9 cellular contexts compared by ENCODE assay signal in the genomic region with DNA sequence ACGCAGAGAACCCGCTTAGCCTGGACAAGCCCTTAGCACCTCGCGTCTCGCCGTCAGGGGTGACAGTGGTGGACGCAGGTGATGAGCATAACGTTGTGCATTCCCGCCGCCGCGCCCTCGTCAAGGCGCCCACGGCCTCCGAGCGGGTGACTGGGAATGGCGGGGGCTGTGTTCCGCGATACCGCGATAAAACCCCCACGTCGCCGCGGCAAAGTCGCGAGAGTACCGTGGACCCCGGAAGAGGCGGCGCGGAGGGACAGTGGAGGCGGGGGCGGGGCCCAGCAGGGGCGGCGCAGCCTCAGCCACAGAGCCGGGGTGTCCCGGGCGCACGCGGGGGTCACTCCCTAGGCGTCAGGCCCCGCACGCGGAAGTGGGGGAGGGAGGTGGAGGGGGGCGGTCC. TPM values are rescaled to one million over a fixed set of nuclear protein-coding genes. Genes with fewer than 3 reads are reported as not detected.
DNase-seq lines count a peak whose midpoint lies in the region; ATAC-seq, FAIRE-seq and TF ChIP-seq lines count a peak whose summit lies in the region.
"Had no signal": no experiment of that assay in that cellular context is flagged by ENCODE, and none has a peak within 500 bp of the region (broad histone marks: within the 10 kb centered on the region; RNA-seq: fewer than 3 reads in every experiment).

No MANE protein-coding gene starts in this region.

- DNase-seq in AG04449 (ENCODE audit: low read depth, low spot score) (no peak), bronchial epithelial cell (ENCODE audit: low read depth) (peak; percentile 12), mucosa of descending colon (peak; percentile 28 to 63 (median 55)), NCI-H2171 treated with DMSO at 0.1 percent for 48 hours (lab: John Stamatoyannopoulos, UW) (no peak), middle frontal gyrus (ENCODE audit: extremely low spot score, low spot score) (no peak), NCI-H1694 (lab: John Stamatoyannopoulos, UW) (no peak)
- DNase-seq in stimulated activated CD8-positive, alpha-beta memory T cell treated with anti-CD3 and anti-CD28 coated beads, Interleukin-7, amount 100 ng/mL, for 48 hours (ENCODE audit: extremely low read depth in 1 of 2, low read depth in 1 of 2) = peak; percentile 8 to 42

- H3K36me3 ChIP-seq in bronchial epithelial cell (ENCODE audit: control insufficient read depth, insufficient read depth, low read length) = no peaks in the 10 kb centered on the region
- no peaks in the 10 kb centered on the region for H3K36me3 ChIP-seq in mucosa of descending colon (ENCODE audit: low read depth)

- TF ChIP-seq CTCF in AG04449 (IDR thresholded peaks at IDR 0.05; ENCODE audit: insufficient read depth, low read length, missing control alignments) (no peak), WI38 (IDR thresholded peaks at IDR 0.05; ENCODE audit: low read depth, low read length) (no peak), bronchial epithelial cell (IDR thresholded peaks at IDR 0.05; ENCODE audit: insufficient read depth, low read length, severe bottlenecking) (no peak), mucosa of descending colon (IDR thresholded peaks at IDR 0.05) (no peak)

- intact Hi-C loops in mucosa of descending colon (cut with DNase I, micrococcal nuclease) = no loop called here

- peaks cover 2% of the 10 kb centered on the region for H3K27me3 ChIP-seq in bronchial epithelial cell (ENCODE audit: control insufficient read depth, insufficient read depth, low read length)

- ATAC-seq in mucosa of descending colon = peak; percentile 71

- no peak for FAIRE-seq in bronchial epithelial cell (lab: Jason Lieb, UNC)

- peaks cover 5% of the 10 kb centered on the region for H3K9me3 ChIP-seq in mucosa of descending colon

- peaks cover 3% of the 10 kb centered on the region for H3K4me1 ChIP-seq in mucosa of descending colon (ENCODE audit: low read depth)

- POLR2A ChIA-PET in AG04449 (lab: Yijun Ruan, JAX) = no interaction called here

- H3K4me3 ChIP-seq in AG04449 (ENCODE audit: low read depth, low read length) = peak overlapping the region; percentile 65
- peak overlapping the region; percentile 61 for H3K4me3 ChIP-seq in WI38 (ENCODE audit: low read depth, low read length)
- peak overlapping the region; percentile 34 for H3K4me3 ChIP-seq in bronchial epithelial cell (ENCODE audit: low read depth, low read length)
- H3K4me3 ChIP-seq in mucosa of descending colon = no peak overlapping the region

- CTCF ChIA-PET in AG04449 (lab: Yijun Ruan, JAX) = no interaction called here

RNA-seq across cellular contexts. Expression of a gene that starts 53.8 kb away (rescaled TPM):
- total RNA-seq in bronchial epithelial cell (1.3 and 1.8 TPM in 2 replicates), mucosa of descending colon (10 to 100 TPM; 32.4 to 56.4 (median 42.9) TPM)

RNA-seq across cellular contexts. Expression of a gene that starts 54.1 kb away (rescaled TPM):
- total RNA-seq in bronchial epithelial cell (not detected in 2 replicates), mucosa of descending colon (1 to 10 TPM; 1.2 to 1.3 (median 1.2) TPM)
- total RNA-seq: activated CD8-positive, alpha-beta memory T cell treated with anti-CD3 and anti-CD28 coated beads for 36 hours had no signal

Comparison
In these comparisons a context has a peak if more than half of its experiments do, and no peak if none do; other contexts are left out.
1. DNase-seq: peak in bronchial epithelial cell (single experiment), mucosa of descending colon (3 of 3) and stimulated activated CD8-positive, alpha-beta memory T cell treated with anti-CD3 and anti-CD28 coated beads, Interleukin-7, amount 100 ng/mL, for 48 hours (2 of 2); none in AG04449 (single experiment), NCI-H2171 treated with DMSO at 0.1 percent for 48 hours (single experiment), middle frontal gyrus (single experiment) and NCI-H1694 (single experiment).
2. RNA of a gene that starts 53.8 kb away (total RNA-seq): 32.4 to 56.4 TPM in mucosa of descending colon; 1.3 to 1.8 TPM in bronchial epithelial cell; every median in the first group is over 10 times any median in the second.